ENCODE assay signal across 8 cellular contexts in the genomic region with DNA sequence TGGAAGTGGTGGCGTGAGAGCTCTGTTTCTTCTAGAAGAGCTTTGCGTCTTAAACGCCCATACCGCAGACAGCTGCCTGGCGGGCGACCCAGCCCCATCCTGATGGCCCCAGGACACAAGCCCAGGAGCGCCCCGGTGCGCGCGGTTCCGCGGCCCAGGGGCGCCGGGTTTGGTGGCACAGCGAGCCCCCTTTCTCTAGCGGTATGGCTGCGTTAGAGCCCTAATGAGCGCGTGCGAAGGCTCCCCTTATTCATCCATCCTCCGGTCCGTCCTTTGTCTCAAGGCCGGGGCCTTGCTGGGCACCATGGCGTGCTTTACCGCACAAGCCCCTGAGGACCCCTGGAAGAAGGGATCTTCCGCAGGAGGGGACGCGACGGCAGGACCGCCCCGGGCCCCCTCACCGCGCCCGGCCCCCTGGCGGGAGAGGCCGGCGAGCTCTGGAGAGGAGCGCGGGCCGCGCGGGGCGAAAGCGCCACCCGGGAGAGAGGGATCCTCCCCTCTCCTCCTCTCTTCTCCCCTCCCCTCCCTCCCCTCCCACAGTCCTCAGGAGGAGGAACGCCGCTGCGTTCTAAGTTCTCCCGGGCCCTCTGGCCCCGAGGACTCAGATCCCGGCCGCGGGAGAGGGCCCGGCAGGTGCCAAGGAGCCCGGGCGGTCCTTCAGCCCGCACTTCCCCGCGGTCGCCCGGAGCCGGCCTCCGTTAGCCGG. TPM values are rescaled to one million over a fixed set of nuclear protein-coding genes. Genes with fewer than 3 reads are reported as not detected.
DNase-seq lines count a peak whose midpoint lies in the region; ATAC-seq and TF ChIP-seq lines count a peak whose summit lies in the region.

No MANE protein-coding gene starts in this region.

- H3K27ac ChIP-seq in SK-N-MC (peak overlapping the region; percentile 89), heart left ventricle (peak overlapping the region; percentile 87 to 99 (median 96)), vagina (peak overlapping the region; percentile 96)

- peak overlapping the region; percentile 74 for H3K4me3 ChIP-seq in Jurkat, Clone E6-1 (ENCODE audit: low read length)
- peak overlapping the region; percentile 93 for H3K4me3 ChIP-seq in SK-N-MC
- peak overlapping the region; percentile 71 to 97 (median 84) for H3K4me3 ChIP-seq in heart left ventricle
- H3K4me3 ChIP-seq in vagina: peak overlapping the region; percentile 65 to 88

- intact Hi-C loops in heart left ventricle (cut with DNase I): loop anchor here in 7 of 10 donors (2.0 to 10.0 kb wide), 6 partner anchors 14 to 72 kb away; no protein-coding TSS in a partner anchor
- intact Hi-C loops in vagina (cut with DNase I): no loop called here

- peak overlapping the region; percentile 82 for H3K4me3 Mint-ChIP-seq in activated naive CD8-positive, alpha-beta T cell treated with anti-CD3 and anti-CD28 coated beads for 36 hours

- ATAC-seq in GM21529 (IDR thresholded peaks at IDR 0.05; ENCODE audit: unreplicated experiment) (peak; percentile 36), heart left ventricle (peak; percentile 43 to 80 (median 78))

- WGBS in heart left ventricle, 4 donors: 0% methylated on average over 49 to 65 of the region's 65 CpGs

- peaks cover 12% of the 10 kb centered on the region; the same call in 1 of the 2 replicates for H3K36me3 ChIP-seq in SK-N-MC (ENCODE audit: insufficient read depth, low read length)
- no peaks in the 10 kb centered on the region for H3K36me3 ChIP-seq in heart left ventricle
- no peaks in the 10 kb centered on the region for H3K36me3 ChIP-seq in vagina

- TF ChIP-seq POLR2A in heart left ventricle (IDR thresholded peaks at IDR 0.05) (peak in 1 of 2 donors; percentile 79), vagina (IDR thresholded peaks at IDR 0.05) (peak in 1 of 2 donors; percentile 36)

- DNase-seq in EL (peak; percentile 84), SK-N-MC (ENCODE audit: low read depth, low spot score) (no peak), heart left ventricle (peak in 4 of 5 donors; percentile 62 to 79 (median 73)), pons (ENCODE audit: low spot score) (peak; percentile 75), vagina (ENCODE audit: extremely low spot score in 2 of 2) (no peak)
- DNase-seq in Jurkat, Clone E6-1 (ENCODE audit: low read depth, low spot score): peak; percentile 91
- peak; percentile 68 for DNase-seq in activated naive CD8-positive, alpha-beta T cell treated with anti-CD3 and anti-CD28 coated beads for 36 hours

- peak overlapping the region; percentile 62 for H3K27ac Mint-ChIP-seq in activated naive CD8-positive, alpha-beta T cell treated with anti-CD3 and anti-CD28 coated beads for 36 hours

- no peaks in the 10 kb centered on the region for H3K9me3 ChIP-seq in SK-N-MC (ENCODE audit: low read depth, low read length)
- no peaks in the 10 kb centered on the region for H3K9me3 ChIP-seq in heart left ventricle
- H3K9me3 ChIP-seq in vagina: no peaks in the 10 kb centered on the region

- H3K4me1 ChIP-seq in heart left ventricle (peaks cover 0 to 45% (median 24%) of the 10 kb centered on the region in 12 donors), vagina (peaks cover 59% of the 10 kb centered on the region)

- H3K27me3 ChIP-seq in heart left ventricle: no peaks in the 10 kb centered on the region
- H3K27me3 ChIP-seq in vagina: no peaks in the 10 kb centered on the region

- TF ChIP-seq CTCF in heart left ventricle (IDR thresholded peaks at IDR 0.05): peak in 10 of 12 donors; percentile 36 to 70 (median 47)
- peak in 1 of 3 experiments; percentile 50 for TF ChIP-seq CTCF in vagina (IDR thresholded peaks at IDR 0.05)

- peak overlapping the region; percentile 62 for H3K9ac ChIP-seq in SK-N-MC (ENCODE audit: insufficient read length)

- peaks cover 33% of the 10 kb centered on the region for H3K4me1 Mint-ChIP-seq in activated naive CD8-positive, alpha-beta T cell treated with anti-CD3 and anti-CD28 coated beads for 36 hours

- no peaks in the 10 kb centered on the region for H3K9me3 Mint-ChIP-seq in activated naive CD8-positive, alpha-beta T cell treated with anti-CD3 and anti-CD28 coated beads for 36 hours

- peaks cover 27% of the 10 kb centered on the region for H3K27me3 Mint-ChIP-seq in activated naive CD8-positive, alpha-beta T cell treated with anti-CD3 and anti-CD28 coated beads for 36 hours

- peaks cover 25% of the 10 kb centered on the region for H3K36me3 Mint-ChIP-seq in activated naive CD8-positive, alpha-beta T cell treated with anti-CD3 and anti-CD28 coated beads for 36 hours

RNA-seq across cellular contexts. Expression of gene SLC1A4, which starts 0.6 kb away (rescaled TPM):
- 20.8 TPM for polyA plus RNA-seq in Jurkat, Clone E6-1 (2012; ENCODE audit: insufficient read depth, insufficient read length)
- 10 to 100 TPM; 17.6 to 18.9 TPM for total RNA-seq in activated naive CD8-positive, alpha-beta T cell treated with anti-CD3 and anti-CD28 coated beads for 36 hours
- total RNA-seq in heart left ventricle (10 to 100 TPM in 5 of 9 donors, 1 to 10 TPM in 4; 5.8 to 22.4 (median 10.8) TPM), vagina (11.5 TPM)
- 10 to 100 TPM in 1 of 2 donors, 1 to 10 TPM in 1; 3.0 to 19.5 TPM for polyA plus RNA-seq in heart left ventricle

Comparison
In these comparisons a context has a peak if more than half of its experiments do, and no peak if none do; other contexts are left out.
1. DNase-seq: peak in EL (single experiment), Jurkat, Clone E6-1 (single experiment), activated naive CD8-positive, alpha-beta T cell treated with anti-CD3 and anti-CD28 coated beads for 36 hours (single experiment), heart left ventricle (4 of 5) and pons (single experiment); none in SK-N-MC (single experiment) and vagina (0 of 2).
2. Peak in every context shown above with its lines, with median percentiles within 50 percentile points of each other: H3K4me3 ChIP-seq and H3K27ac ChIP-seq.